In genomic region chr20:47136782-47137181, GRCh38 we compare ENCODE assay signal across 28 cellular contexts.
"Had no signal": no experiment of that assay in that cellular context is flagged by ENCODE, and none has a peak within 500 bp of the region (broad histone marks: within the 10 kb centered on the region; RNA-seq: fewer than 3 reads in every experiment).

No MANE protein-coding gene starts in this region.

- H3K27me3 ChIP-seq: adrenal gland, body of pancreas, cardiac muscle cell, gastrocnemius medialis, hepatocyte, upper lobe of right lung had no signal

- H3K4me1 Mint-ChIP-seq: activated naive CD8-positive, alpha-beta T cell treated with anti-CD3 and anti-CD28 coated beads for 36 hours; naive thymus-derived CD4-positive, alpha-beta T cell; T-cell had no signal

- H3K4me3 Mint-ChIP-seq: activated naive CD4-positive, alpha-beta T cell treated with anti-CD3 and anti-CD28 coated beads for 36 hours; activated naive CD8-positive, alpha-beta T cell treated with anti-CD3 and anti-CD28 coated beads for 36 hours; activated T-helper 1 cell treated with anti-CD3 and anti-CD28 coated beads, Interleukin-12 subunit alpha, Interleukin-12 subunit beta, Interleukin-2, Interleukin-4 antibody, amounts not matched to agents 30 ng/mL and 10 ng/mL and 1 ng/mL, durations not matched to agents 14 hours and 24 hours and 36 hours; mesothelial cell of epicardium; naive thymus-derived CD4-positive, alpha-beta T cell; neural crest cell; T-cell had no signal

- DNase-seq: activated CD4-positive, alpha-beta T cell treated with anti-CD3 and anti-CD28 coated beads for 4 hours; activated CD4-positive, alpha-beta T cell treated with anti-CD3 and anti-CD28 coated beads, Interleukin-2, amount 50 U/mL, for 4 hours; activated CD8-positive, alpha-beta memory T cell treated with anti-CD3 and anti-CD28 coated beads for 24 hours; activated effector memory CD4-positive, alpha-beta T cell treated with anti-CD3 and anti-CD28 coated beads, Interleukin-2, amount 50 U/mL, for 16 hours; activated naive CD4-positive, alpha-beta T cell treated with anti-CD3 and anti-CD28 coated beads for 36 hours; activated naive CD8-positive, alpha-beta T cell treated with anti-CD3 and anti-CD28 coated beads for 36 hours; activated T-cell treated with anti-CD3 and anti-CD28 coated beads, Interleukin-2, amount 50 U/mL, for 1 hour; adrenal gland; aorta; body of pancreas; dorsolateral prefrontal cortex; effector memory CD4-positive, alpha-beta T cell; erythroblast; gastrocnemius medialis; left colon; naive thymus-derived CD4-positive, alpha-beta T cell; psoas muscle; stimulated activated CD4-positive, alpha-beta T cell treated with anti-CD3 and anti-CD28 coated beads, Interleukin-4, amount 100 ng/mL, for 1 hour; stimulated activated naive CD8-positive, alpha-beta T cell treated with anti-CD3 and anti-CD28 coated beads, Interleukin-15, Interleukin-2, amounts not matched to agents 100 U/mL and 50 U/mL, for 24 hours; T-cell; upper lobe of right lung had no signal

- H3K9me3 Mint-ChIP-seq: neural crest cell had no signal

- H3K4me3 ChIP-seq: adrenal gland, body of pancreas, cardiac muscle cell, coronary artery, dorsolateral prefrontal cortex, gastrocnemius medialis, hepatocyte, psoas muscle, upper lobe of right lung had no signal

- H3K36me3 ChIP-seq: adrenal gland, cardiac muscle cell, gastrocnemius medialis, upper lobe of right lung had no signal

- H3K27ac ChIP-seq: adrenal gland, body of pancreas, cardiac muscle cell, coronary artery, dorsolateral prefrontal cortex, gastrocnemius medialis, hepatocyte, parathyroid adenoma, psoas muscle, upper lobe of right lung had no signal

- H3K9me3 ChIP-seq: adrenal gland, body of pancreas, gastrocnemius medialis, psoas muscle, upper lobe of right lung had no signal

- H3K27ac Mint-ChIP-seq: activated naive CD4-positive, alpha-beta T cell treated with anti-CD3 and anti-CD28 coated beads for 36 hours; activated naive CD8-positive, alpha-beta T cell treated with anti-CD3 and anti-CD28 coated beads for 36 hours; activated T-helper 1 cell treated with anti-CD3 and anti-CD28 coated beads, Interleukin-12 subunit alpha, Interleukin-12 subunit beta, Interleukin-2, Interleukin-4 antibody, amounts not matched to agents 30 ng/mL and 10 ng/mL and 1 ng/mL, durations not matched to agents 14 hours and 24 hours and 36 hours; mesothelial cell of epicardium; naive thymus-derived CD4-positive, alpha-beta T cell; T-cell had no signal

- H3K36me3 Mint-ChIP-seq: activated naive CD8-positive, alpha-beta T cell treated with anti-CD3 and anti-CD28 coated beads for 36 hours; naive thymus-derived CD4-positive, alpha-beta T cell; T-cell had no signal

- H3K4me1 ChIP-seq: adrenal gland, body of pancreas, gastrocnemius medialis, parathyroid adenoma, psoas muscle, upper lobe of right lung had no signal
